ENCODE assay signal across 19 cellular contexts in the genomic region with DNA sequence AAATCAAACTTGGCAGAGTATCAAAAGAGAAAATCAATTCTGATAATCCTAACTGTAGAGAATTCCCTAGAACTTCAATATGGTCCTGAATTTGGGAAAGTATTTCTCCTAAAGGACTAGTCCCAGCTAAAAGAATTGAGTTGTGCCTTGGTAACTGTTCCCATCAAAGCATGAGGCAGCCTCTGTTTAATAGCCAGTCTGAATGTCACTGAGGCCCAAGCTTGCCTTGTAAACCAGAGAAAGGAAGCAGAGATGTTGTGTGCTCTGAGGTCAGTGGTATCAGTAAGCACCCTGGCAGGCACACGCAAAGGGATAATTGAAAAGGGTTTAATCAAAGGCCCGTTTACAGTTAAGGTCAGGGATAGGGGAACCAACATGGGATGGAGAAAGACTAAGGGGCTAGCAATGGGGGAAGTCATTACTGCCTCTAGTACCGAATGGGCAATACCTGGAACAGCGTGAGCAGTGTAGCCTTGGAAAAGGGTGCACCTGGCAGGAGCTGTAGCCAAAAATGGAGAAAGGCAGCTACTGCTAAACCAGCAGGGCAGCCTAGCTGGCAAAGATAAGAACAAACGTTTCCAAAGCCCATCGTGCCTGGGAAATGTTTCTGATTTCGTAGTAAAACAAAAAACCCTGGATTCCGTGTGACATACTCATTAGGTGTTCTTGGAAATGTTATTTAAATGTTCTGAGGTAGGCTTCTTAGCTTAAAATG.
A peak's percentile ranks its signal among the peaks of the same experiment; 100 is the strongest.
DNase-seq lines count a peak whose midpoint lies in the region; ATAC-seq, FAIRE-seq and TF ChIP-seq lines count a peak whose summit lies in the region.
"Had no signal": no experiment of that assay in that cellular context is flagged by ENCODE, and none has a peak within 500 bp of the region (broad histone marks: within the 10 kb centered on the region; RNA-seq: fewer than 3 reads in every experiment).

No MANE protein-coding gene starts in this region.

- CTCF ChIA-PET in H1 (lab: Charles Lee; ENCODE audit: partially characterized antibody) = interaction anchor here (0.6 kb wide), 1 partner anchor 94 kb away, joined by 4 read pairs; no protein-coding TSS in a partner anchor

- H3K36me3 ChIP-seq in GM23338 (ENCODE audit: insufficient read depth) (no peaks in the 10 kb centered on the region), H1 (ENCODE audit: control insufficient read depth in 2 of 4, insufficient read depth in 4 of 4, low read length in 3 of 4) (no peaks in the 10 kb centered on the region), rectal smooth muscle tissue (ENCODE audit: control insufficient read depth, insufficient read depth, low read length) (no peaks in the 10 kb centered on the region)
- H3K36me3 ChIP-seq: BLaER1 treated with 17β-estradiol and CSF1 and Interleukin-3, amounts not matched to agents 10 nM and 100 nM had no signal

- H2BK120ac ChIP-seq in H1 (replicated peaks; ENCODE audit: low read depth, low read length) = no peak overlapping the region

- no peak overlapping the region for H3K4me2 ChIP-seq in GM23338
- no peak overlapping the region for H3K4me2 ChIP-seq in H1 (ENCODE audit: insufficient read depth in 1 of 2, low read depth in 2 of 2, low read length in 2 of 2)
- H3K4me2 ChIP-seq: BLaER1 treated with 17β-estradiol and CSF1 and Interleukin-3, amounts not matched to agents 10 nM and 100 nM had no signal

- no peaks in the 10 kb centered on the region for H3K79me2 ChIP-seq in GM23338 (replicated peaks; ENCODE audit: insufficient read depth)
- no peaks in the 10 kb centered on the region for H3K79me2 ChIP-seq in H1 (ENCODE audit: control insufficient read depth in 1 of 2, insufficient read depth in 2 of 2, low read length in 2 of 2)

- H2BK20ac ChIP-seq in H1 (ENCODE audit: low read length) = no peak overlapping the region

- no peaks in the 10 kb centered on the region for H3K79me1 ChIP-seq in H1 (ENCODE audit: low read depth, low read length)

- H3K18ac ChIP-seq in H1 (ENCODE audit: extremely low read depth, low read length) = no peak overlapping the region

- no peak overlapping the region for H3K4me3 Mint-ChIP-seq in GM23338
- H3K4me3 Mint-ChIP-seq: B cell; CD8-positive, alpha-beta T cell; HFFc6 had no signal

- TF ChIP-seq EP300 in H1 (IDR thresholded peaks at IDR 0.05; ENCODE audit: borderline replicate concordance in 1 of 2, low read depth in 2 of 2, low read length in 2 of 2) = no peak

- H3K4me3 ChIP-seq in GM23338 (no peak overlapping the region), H1 (ENCODE audit: extremely low read depth in 1 of 4, insufficient read depth in 2 of 4, low read depth in 3 of 4, low read length in 4 of 4) (no peak overlapping the region), rectal smooth muscle tissue (ENCODE audit: low read length) (no peak overlapping the region)
- H3K4me3 ChIP-seq: BLaER1 treated with 17β-estradiol and CSF1 and Interleukin-3, amounts not matched to agents 10 nM and 100 nM; K562 had no signal

- H3K27ac ChIP-seq in GM23338 (ENCODE audit: low read depth) (no peak overlapping the region), H1 (ENCODE audit: low read depth, low read length) (no peak overlapping the region), rectal smooth muscle tissue (ENCODE audit: low read depth, low read length) (peak overlapping the region; percentile 43)
- H3K27ac ChIP-seq: BLaER1 treated with 17β-estradiol and CSF1 and Interleukin-3, amounts not matched to agents 10 nM and 100 nM; HL-60 had no signal

- H3K36me3 Mint-ChIP-seq in GM23338 (ENCODE audit: low read depth) = no peaks in the 10 kb centered on the region
- H3K36me3 Mint-ChIP-seq: CD8-positive, alpha-beta T cell had no signal

- no peaks in the 10 kb centered on the region for H3K23me2 ChIP-seq in H1 (ENCODE audit: low read depth, low read length)

- no peak for TF ChIP-seq CTCF in GM23338 (conservative IDR thresholded peaks at IDR 0.05; ENCODE audit: low read depth in 2 of 2)
- TF ChIP-seq CTCF in H1 (IDR thresholded peaks at IDR 0.05; ENCODE audit: control extremely low read depth in 1 of 3, insufficient read depth in 1 of 3, low read depth in 1 of 3, low read length in 3 of 3) = no peak

- no peak overlapping the region for H3K27ac Mint-ChIP-seq in GM23338
- H3K27ac Mint-ChIP-seq: B cell; CD8-positive, alpha-beta T cell; HFFc6 had no signal

- no peak overlapping the region for H3K4ac ChIP-seq in H1 (replicated peaks; ENCODE audit: insufficient read length, low read depth, low read length)

- H2BK12ac ChIP-seq in H1 (ENCODE audit: low read depth, low read length) = no peak overlapping the region

- H3K14ac ChIP-seq in H1 (ENCODE audit: insufficient read length) = no peak overlapping the region

- no peaks in the 10 kb centered on the region for H3K9me3 ChIP-seq in H1 (ENCODE audit: insufficient read depth in 2 of 2, low read depth in 1 of 2, low read length in 1 of 2)

- WGBS in H1 (ENCODE audit: extremely low coverage in 1 of 2, insufficient coverage in 1 of 2, insufficient read length in 1 of 2, insufficient replicate concordance in 2 of 2, low coverage in 1 of 2, low lambda C conversion rate in 2 of 2, missing lambda C conversion rate in 1 of 2), 2 experiments = 65% methylated on average over 8 of the region's 8 CpGs; no CpG with 5 or more reads in 1 of the 2 experiments

- ATAC-seq in GM23338 (no peak), GM18498 (IDR thresholded peaks at IDR 0.05; ENCODE audit: unreplicated experiment) (no peak), GM18861 (IDR thresholded peaks at IDR 0.05; ENCODE audit: unreplicated experiment) (no peak)
- ATAC-seq: CD8-positive, alpha-beta T cell; HCT116; K562 had no signal

- no peaks in the 10 kb centered on the region for H3K27me3 Mint-ChIP-seq in GM23338 (ENCODE audit: insufficient read depth, low read depth, poor library complexity)

- TF ChIP-seq POLR2A in H1 (IDR thresholded peaks at IDR 0.05; ENCODE audit: control extremely low read depth in 1 of 2, low read depth in 2 of 2, low read length in 2 of 2) = no peak

- no peak overlapping the region for H2BK15ac ChIP-seq in H1 (ENCODE audit: low read length)

- TF ChIP-seq RAD21 in H1 (IDR thresholded peaks at IDR 0.05 in 1 of 2, conservative IDR thresholded peaks at IDR 0.05 in 1 of 2; ENCODE audit: low read depth in 2 of 2, low read length in 2 of 2) = no peak

- H3K4me1 ChIP-seq in GM23338 (ENCODE audit: insufficient read depth) (no peaks in the 10 kb centered on the region), H1 (replicated peaks in 1 of 4; ENCODE audit: control insufficient read depth in 3 of 4, insufficient read depth in 4 of 4, low read length in 3 of 4) (no peaks in the 10 kb centered on the region), rectal smooth muscle tissue (ENCODE audit: control insufficient read depth, insufficient read depth, low read length) (no peaks in the 10 kb centered on the region)
- H3K4me1 ChIP-seq: BLaER1 treated with 17β-estradiol and CSF1 and Interleukin-3, amounts not matched to agents 10 nM and 100 nM had no signal

- H3K23ac ChIP-seq in H1 (ENCODE audit: insufficient read length) = no peak overlapping the region

- H2AK5ac ChIP-seq in H1 (ENCODE audit: low read depth, low read length) = no peak overlapping the region

- no peak for FAIRE-seq in H1 (lab: Jason Lieb, UNC)
- FAIRE-seq: GM12892, K562 had no signal

- H3K27me3 ChIP-seq in GM23338 (ENCODE audit: insufficient read depth) (no peaks in the 10 kb centered on the region), H1 (replicated peaks in 1 of 4; ENCODE audit: control insufficient read depth in 3 of 4, extremely low read depth in 1 of 4, insufficient read depth in 3 of 4, low read length in 3 of 4) (no peaks in the 10 kb centered on the region), rectal smooth muscle tissue (ENCODE audit: control insufficient read depth, insufficient read depth, low read length) (no peaks in the 10 kb centered on the region)
- H3K27me3 ChIP-seq: BLaER1 treated with 17β-estradiol and CSF1 and Interleukin-3, amounts not matched to agents 10 nM and 100 nM had no signal

- H4K20me1 ChIP-seq in GM23338 (replicated peaks; ENCODE audit: insufficient read depth) (no peaks in the 10 kb centered on the region), H1 (replicated peaks in 1 of 2; ENCODE audit: control insufficient read depth in 1 of 2, insufficient read depth in 2 of 2, low read length in 2 of 2) (no peaks in the 10 kb centered on the region)
- H4K20me1 ChIP-seq: BLaER1 treated with 17β-estradiol and CSF1 and Interleukin-3, amounts not matched to agents 10 nM and 100 nM had no signal

- no peak overlapping the region for H3K56ac ChIP-seq in H1 (replicated peaks; ENCODE audit: insufficient read length, low read depth, low read length)

- no peak overlapping the region for H3K9ac ChIP-seq in H1 (replicated peaks in 1 of 4; ENCODE audit: extremely low read depth in 1 of 4, low read depth in 3 of 4, low read length in 3 of 4)
- H3K9ac ChIP-seq in rectal smooth muscle tissue (ENCODE audit: low read length) = no peak overlapping the region
- H3K9ac ChIP-seq: BLaER1 treated with 17β-estradiol and CSF1 and Interleukin-3, amounts not matched to agents 10 nM and 100 nM had no signal

- no peak overlapping the region for H2BK5ac ChIP-seq in H1 (ENCODE audit: low read depth, low read length)

- H4K8ac ChIP-seq in H1 (ENCODE audit: extremely low read depth, insufficient read depth, low read length) = no peak overlapping the region

- no peaks in the 10 kb centered on the region for H3F3A ChIP-seq in GM23338 (replicated peaks; ENCODE audit: low read depth)

- H2AFZ ChIP-seq in GM23338 = 0 out of 2 replicates have a peak overlapping the region, but pooled peaks have one; percentile 29
- peak overlapping the region; percentile 46; the same call in 1 of the 2 replicates for H2AFZ ChIP-seq in H1 (ENCODE audit: low read length)

- DNase-seq in GM23338 (ENCODE audit: low spot score) = no peak
- DNase-seq in H1 (ENCODE audit: low read depth in 1 of 2, low spot score in 2 of 2) = no peak
- no peak for DNase-seq in SK-N-DZ (ENCODE audit: low spot score)
- DNase-seq: Calu3; CD8-positive, alpha-beta T cell; DND-41; EL; GDM1; HFFc6; IMR-90 had no signal

- H3K4me1 Mint-ChIP-seq in GM23338 = no peaks in the 10 kb centered on the region; the same call in 2 of the 3 replicates
- H3K4me1 Mint-ChIP-seq: B cell had no signal

- no peak overlapping the region for H4K5ac ChIP-seq in H1 (ENCODE audit: insufficient read length, low read depth, low read length)

- H3K9me2 ChIP-seq in GM23338 (ENCODE audit: insufficient read depth) = no peaks in the 10 kb centered on the region

- no peak overlapping the region for H4K91ac ChIP-seq in H1 (replicated peaks; ENCODE audit: insufficient read length, low read length)

- POLR2A ChIA-PET in H1 (lab: Charles Lee; ENCODE audit: partially characterized antibody) = no interaction called here

- no peaks in the 10 kb centered on the region for H3K9me3 Mint-ChIP-seq in GM23338
- H3K9me3 Mint-ChIP-seq: CD8-positive, alpha-beta T cell; HFFc6 had no signal

TF ChIP-seq in GM23338, 12 proteins besides CTCF, POLR2A, EP300 and RAD21 (continues in another document):
- TF ChIP-seq STAT1 (IDR thresholded peaks at IDR 0.05; ENCODE audit: unreplicated experiment) (no peak), CREB1 (CRISPR knock-in tag; IDR thresholded peaks at IDR 0.05; ENCODE audit: low read depth) (no peak), EZH2 (IDR thresholded peaks at IDR 0.05; ENCODE audit: low read depth, unreplicated experiment) (no peak)

TF ChIP-seq in H1, 55 proteins besides CTCF, POLR2A, EP300 and RAD21 (continues in another document):
- TF ChIP-seq RNF2 (IDR thresholded peaks at IDR 0.05; ENCODE audit: borderline replicate concordance, low read depth, low read length, missing control alignments, poor library complexity, severe bottlenecking) = no peak
- no peak for TF ChIP-seq POU5F1 (IDR thresholded peaks at IDR 0.05; ENCODE audit: low read depth, low read length)
